In the genomic region with DNA sequence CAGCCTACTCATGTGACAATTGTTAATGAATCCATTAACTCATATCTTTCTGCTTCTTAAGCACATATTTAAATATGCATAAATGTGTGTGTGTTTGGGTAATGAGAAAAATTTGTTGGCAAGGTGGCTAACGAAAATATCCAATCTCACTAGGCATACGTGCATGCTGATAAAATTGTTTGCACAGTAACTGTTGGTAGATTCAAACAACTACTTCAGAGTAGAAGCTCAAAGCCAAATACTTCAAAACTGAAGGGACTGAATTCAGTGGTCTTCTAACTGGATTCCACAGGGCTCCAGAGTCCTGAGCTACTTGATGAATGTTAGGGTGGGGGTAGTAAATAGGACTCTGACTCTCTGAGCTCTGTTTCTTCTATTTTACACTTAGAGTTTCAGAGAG, we compare ENCODE assay signal across 25 cellular contexts.
"Had no signal": no experiment of that assay in that cellular context is flagged by ENCODE, and none has a peak within 500 bp of the region (broad histone marks: within the 10 kb centered on the region; RNA-seq: fewer than 3 reads in every experiment).

No MANE protein-coding gene starts in this region.

- H3K9me3 ChIP-seq: gastrocnemius medialis, ovary, sigmoid colon, stomach, testis, tibial artery had no signal

- H3K4me3 ChIP-seq: dorsolateral prefrontal cortex, gastrocnemius medialis, lung, ovary, sigmoid colon, stomach, testis, tibial artery had no signal

- H3K36me3 ChIP-seq: gastrocnemius medialis, ovary, sigmoid colon, stomach, tibial artery had no signal

- ATAC-seq: esophagus mucosa; gastrocnemius medialis; natural killer cell; stimulated activated effector memory CD8-positive, alpha-beta T cell treated with anti-CD3 and anti-CD28 coated beads, Interleukin-12 subunit alpha, Interleukin-12 subunit beta, amount 100 ng/mL, for 72 hours had no signal

- H3K27me3 ChIP-seq: dorsolateral prefrontal cortex, gastrocnemius medialis, ovary, sigmoid colon, stomach, testis, tibial artery had no signal

- DNase-seq: central memory CD4-positive, alpha-beta T cell; dorsolateral prefrontal cortex; effector CD4-positive, alpha-beta T cell; endodermal cell; foreskin fibroblast; gastrocnemius medialis; head of caudate nucleus; hippocampal formation; natural killer cell; occipital lobe; ovary; sigmoid colon; stimulated activated CD4-positive, alpha-beta T cell treated with anti-CD3 and anti-CD28 coated beads, Interleukin-2, amount 100 ng/mL, for 24 hours; stimulated activated CD4-positive, alpha-beta T cell treated with anti-CD3 and anti-CD28 coated beads, Interleukin-4, amount 100 ng/mL, for 24 hours; stimulated activated naive CD4-positive, alpha-beta T cell treated with Interleukin-2 at 50 U/mL for 16 hours; stomach; testis; tibial artery had no signal

- FAIRE-seq: colon, islet of Langerhans, urothelium cell line had no signal

- H3K27ac ChIP-seq: dorsolateral prefrontal cortex, epithelial cell of prostate, gastrocnemius medialis, ovary, sigmoid colon, stomach, testis, tibial artery had no signal

- H3K4me1 ChIP-seq: gastrocnemius medialis, testis had no signal
